Comparison of ENCODE assay signal across 8 cellular contexts in genomic region chr6:30344868-30345671, GRCh38. TPM values are rescaled to one million over a fixed set of nuclear protein-coding genes. Genes with fewer than 3 reads are reported as not detected.
DNase-seq lines count a peak whose midpoint lies in the region; ATAC-seq and TF ChIP-seq lines count a peak whose summit lies in the region.

TSS of gene RPP21 (plus strand) at chr6:30345156. CDS start at chr6:30345172, 16 bp downstream.

- intact Hi-C loops in left ventricle myocardium superior (cut with micrococcal nuclease) = no loop called here

- ATAC-seq in HG02884 (IDR thresholded peaks at IDR 0.05; ENCODE audit: unreplicated experiment) (peak; percentile 89), left ventricle myocardium superior (peak; percentile 99)

- H3K27ac ChIP-seq in urinary bladder (ENCODE audit: low read depth) = peak within 1 kb of the TSS; percentile 93

- peak; percentile 89 for TF ChIP-seq POLR2A in GM15510 (IDR thresholded peaks at IDR 0.05; ENCODE audit: borderline replicate concordance, extremely low read depth, insufficient read length)

- no peaks in the 10 kb centered on the region for H3K36me3 ChIP-seq in urinary bladder (ENCODE audit: insufficient read depth)

- DNase-seq in NCI-H1694 (lab: John Stamatoyannopoulos, UW) = peak; percentile 22
- DNase-seq in T-helper 2 cell = peak; percentile 74 to 91 (median 78)
- peak; percentile 16 to 90 (median 76) for DNase-seq in amygdala (lab: John Stamatoyannopoulos, UW)
- peak; percentile 92 for DNase-seq in left ventricle myocardium superior
- peak; percentile 19 for DNase-seq in pulmonary artery endothelial cell (ENCODE audit: low read depth, low spot score)

- 2% methylated on average over 64 of the region's 64 CpGs for WGBS in urinary bladder

- H3K4me1 ChIP-seq in urinary bladder (ENCODE audit: insufficient read depth) = no peaks in the 10 kb centered on the region

- H3K4me3 ChIP-seq in urinary bladder (ENCODE audit: low read depth, low read length) = peak within 1 kb of the TSS; percentile 91

RNA-seq across cellular contexts. Expression of gene RPP21, which starts in this region (rescaled TPM):
- total RNA-seq in left ventricle myocardium superior (25.5 TPM), pulmonary artery endothelial cell (22.0 and 26.1 TPM in 2 replicates), urinary bladder (15.0 TPM)
- polyA plus RNA-seq in urinary bladder = 147 TPM

Comparison
In these comparisons a context has a peak if more than half of its experiments do, and no peak if none do; other contexts are left out.
1. Peak in every context shown above with its lines: DNase-seq, ATAC-seq, H3K4me3 ChIP-seq and H3K27ac ChIP-seq.
2. DNase-seq: peak in every context shown above with its lines; median percentile 92 in left ventricle myocardium superior; 78 in T-helper 2 cell; 76 in amygdala; 22 in NCI-H1694; 19 in pulmonary artery endothelial cell.